9 cellular contexts compared by ENCODE assay signal in genomic region chr5:115815006-115815692, GRCh38. TPM values are rescaled to one million over a fixed set of nuclear protein-coding genes. Genes with fewer than 3 reads are reported as not detected.
DNase-seq lines count a peak whose midpoint lies in the region; TF ChIP-seq lines count a peak whose summit lies in the region.
"Had no signal": no experiment of that assay in that cellular context is flagged by ENCODE, and none has a peak within 500 bp of the region (broad histone marks: within the 10 kb centered on the region; RNA-seq: fewer than 3 reads in every experiment).

No MANE protein-coding gene starts in this region.

- no peak for DNase-seq in activated CD4-positive, alpha-beta T cell treated with anti-CD3 and anti-CD28 coated beads, Interleukin-2, amount 10 ng/mL, durations not matched to agents 24 days and 14 days
- no peak for DNase-seq in activated CD4-positive, alpha-beta T cell treated with anti-CD3 and anti-CD28 coated beads, Interleukin-2, amount 50 U/mL, for 4 hours
- DNase-seq in ascending aorta (ENCODE audit: low spot score in 2 of 2) (no peak), HK-2 (ENCODE audit: unreplicated experiment) (no peak), Caco-2 (no peak), NCI-H146 (lab: John Stamatoyannopoulos, UW) (no peak)
- DNase-seq: NCI-H1092 had no signal

- no TSS peak for BruUV-seq in Caco-2 (replicated peaks; lab: Mats Ljungman, UMichigan)

- peaks cover 0 to 3% of the 10 kb centered on the region in 2 donors for H3K4me1 ChIP-seq in ascending aorta
- H3K4me1 ChIP-seq in liver (ENCODE audit: control insufficient read depth in 4 of 4, insufficient read depth in 4 of 4, low read length in 3 of 4), result peaks cover under 1 to 33% (median 14%) of the 10 kb centered on the region in 4 donors
- peaks cover 0 to 58% (median 39%) of the 10 kb centered on the region in 5 donors for H3K4me1 ChIP-seq in subcutaneous abdominal adipose tissue (ENCODE audit: control insufficient read depth in 5 of 5, insufficient read depth in 5 of 5, low read length in 5 of 5)
- no peaks in the 10 kb centered on the region for H3K4me1 ChIP-seq in Caco-2

- intact Hi-C loops in activated CD4-positive, alpha-beta T cell treated with anti-CD3 and anti-CD28 coated beads, Interleukin-2, amount 10 ng/mL, durations not matched to agents 24 days and 14 days (cut with micrococcal nuclease), result loop anchor here (2.0 to 10.0 kb wide), 3 partner anchors 24 to 760 kb away; partner anchors contain the start of gene SEMA6A
- intact Hi-C loops in ascending aorta (cut with DNase I), result loop anchor here (5.0 kb wide), 2 partner anchors 93 to 128 kb away; no protein-coding TSS in a partner anchor
- intact Hi-C loops in Caco-2 (cut with micrococcal nuclease; ENCODE audit: unreplicated experiment), result no loop called here

- H3K9me3 ChIP-seq in ascending aorta (no peaks in the 10 kb centered on the region), liver (ENCODE audit: control insufficient read depth in 4 of 4, low read length in 3 of 4) (no peaks in the 10 kb centered on the region), subcutaneous abdominal adipose tissue (ENCODE audit: control insufficient read depth in 5 of 5, low read length in 5 of 5) (no peaks in the 10 kb centered on the region), Caco-2 (no peaks in the 10 kb centered on the region)

- CTCF ChIA-PET in Caco-2 (lab: Charles Lee), result no interaction called here

- H3K27me3 ChIP-seq in ascending aorta, result no peaks in the 10 kb centered on the region
- H3K27me3 ChIP-seq in liver (ENCODE audit: control insufficient read depth in 4 of 4, insufficient read depth in 4 of 4, low read length in 3 of 4), result no peaks in the 10 kb centered on the region
- H3K27me3 ChIP-seq in subcutaneous abdominal adipose tissue (ENCODE audit: control insufficient read depth in 5 of 5, insufficient read depth in 4 of 5, low read length in 5 of 5), result peaks cover 0 to 23% (median 5%) of the 10 kb centered on the region in 5 donors
- H3K27me3 ChIP-seq in Caco-2 (replicated peaks; ENCODE audit: control insufficient read depth, insufficient read depth, low read length), result no peaks in the 10 kb centered on the region

- H3K4me3 ChIP-seq in ascending aorta (peak overlapping the region; percentile 56 to 89), liver (ENCODE audit: low read depth in 1 of 3, low read length in 3 of 3) (peak overlapping the region; percentile 70 to 95 (median 78)), subcutaneous abdominal adipose tissue (ENCODE audit: low read depth in 1 of 5, low read length in 5 of 5) (peak overlapping the region; percentile 84 to 100 (median 88)), Caco-2 (ENCODE audit: low read depth, low read length) (no peak overlapping the region)

- H3K27ac Mint-ChIP-seq in activated CD4-positive, alpha-beta T cell treated with anti-CD3 and anti-CD28 coated beads, Interleukin-2, amount 10 ng/mL, durations not matched to agents 24 days and 14 days, result peak overlapping the region; percentile 7
- no peak overlapping the region for H3K27ac Mint-ChIP-seq in Caco-2 (ENCODE audit: unreplicated experiment)

- H3K9ac ChIP-seq in liver (ENCODE audit: low read depth in 1 of 2, low read length in 2 of 2) (peak overlapping the region; percentile 96 to 99), subcutaneous abdominal adipose tissue (ENCODE audit: low read length in 5 of 5) (peak overlapping the region; percentile 31 to 86 (median 70))

- TF ChIP-seq RAD21 in liver (IDR thresholded peaks at IDR 0.05), result no peak

- H3K4me1 Mint-ChIP-seq in activated CD4-positive, alpha-beta T cell treated with anti-CD3 and anti-CD28 coated beads, Interleukin-2, amount 10 ng/mL, durations not matched to agents 24 days and 14 days, result peaks cover 27% of the 10 kb centered on the region
- H3K4me1 Mint-ChIP-seq in Caco-2 (ENCODE audit: low read depth, unreplicated experiment), result no peaks in the 10 kb centered on the region

- H3K36me3 Mint-ChIP-seq in activated CD4-positive, alpha-beta T cell treated with anti-CD3 and anti-CD28 coated beads, Interleukin-2, amount 10 ng/mL, durations not matched to agents 24 days and 14 days (ENCODE audit: low read depth), result no peaks in the 10 kb centered on the region
- no peaks in the 10 kb centered on the region for H3K36me3 Mint-ChIP-seq in Caco-2 (ENCODE audit: insufficient read depth, unreplicated experiment)

- POLR2A ChIA-PET in Caco-2 (lab: Charles Lee), result no interaction called here

- TF ChIP-seq CTCF in ascending aorta (IDR thresholded peaks at IDR 0.05) (no peak), liver (IDR thresholded peaks at IDR 0.05; ENCODE audit: low read depth, low read length, missing input control) (peak; percentile 10), Caco-2 (IDR thresholded peaks at IDR 0.05; ENCODE audit: insufficient read depth in 1 of 2, low read depth in 1 of 2, low read length in 1 of 2, severe bottlenecking in 1 of 2, unreplicated experiment in 1 of 2) (no peak)

- H3K27me3 Mint-ChIP-seq in activated CD4-positive, alpha-beta T cell treated with anti-CD3 and anti-CD28 coated beads, Interleukin-2, amount 10 ng/mL, durations not matched to agents 24 days and 14 days, result peaks cover 76% of the 10 kb centered on the region
- no peaks in the 10 kb centered on the region for H3K27me3 Mint-ChIP-seq in Caco-2 (ENCODE audit: insufficient read depth, unreplicated experiment)

- H3K9me3 Mint-ChIP-seq in activated CD4-positive, alpha-beta T cell treated with anti-CD3 and anti-CD28 coated beads, Interleukin-2, amount 10 ng/mL, durations not matched to agents 24 days and 14 days, result no peaks in the 10 kb centered on the region
- H3K9me3 Mint-ChIP-seq in Caco-2 (ENCODE audit: unreplicated experiment), result no peaks in the 10 kb centered on the region

- H3K27ac ChIP-seq in ascending aorta, result peak overlapping the region; percentile 85 to 88
- peak overlapping the region; percentile 95 to 98 for H3K27ac ChIP-seq in liver (ENCODE audit: low read depth in 1 of 2, low read length in 2 of 2)
- peak overlapping the region; percentile 88 for H3K27ac ChIP-seq in subcutaneous abdominal adipose tissue (ENCODE audit: low read depth, low read length)

- WGBS in liver, result 12% methylated on average over 21 of the region's 21 CpGs

- no peaks in the 10 kb centered on the region for H3K36me3 ChIP-seq in ascending aorta
- peaks cover 2 to 19% (median 8%) of the 10 kb centered on the region in 4 donors for H3K36me3 ChIP-seq in liver (ENCODE audit: control insufficient read depth in 4 of 4, insufficient read depth in 3 of 4, low read depth in 1 of 4, low read length in 3 of 4)
- peaks cover 0 to 21% (median 0%) of the 10 kb centered on the region in 5 donors for H3K36me3 ChIP-seq in subcutaneous abdominal adipose tissue (ENCODE audit: control insufficient read depth in 5 of 5, insufficient read depth in 5 of 5, low read length in 5 of 5)
- no peaks in the 10 kb centered on the region for H3K36me3 ChIP-seq in Caco-2 (ENCODE audit: control insufficient read depth, insufficient read depth, low read length)

- peak overlapping the region; percentile 64 for H3K4me3 Mint-ChIP-seq in activated CD4-positive, alpha-beta T cell treated with anti-CD3 and anti-CD28 coated beads, Interleukin-2, amount 10 ng/mL, durations not matched to agents 24 days and 14 days
- no peak overlapping the region for H3K4me3 Mint-ChIP-seq in Caco-2 (ENCODE audit: unreplicated experiment)

TF ChIP-seq in liver, 16 proteins besides CTCF, POLR2A, EP300 and RAD21 (continues in another document):
- TF ChIP-seq ZBTB33 (IDR thresholded peaks at IDR 0.05) (no peak), FOXA1 (IDR thresholded peaks at IDR 0.05) (no peak), JUND (IDR thresholded peaks at IDR 0.05) (no peak), FOXA2 (IDR thresholded peaks at IDR 0.05) (no peak), YY1 (IDR thresholded peaks at IDR 0.05) (no peak), ATF3 (IDR thresholded peaks at IDR 0.05) (no peak), NR2F2 (IDR thresholded peaks at IDR 0.05) (no peak), SP1 (IDR thresholded peaks at IDR 0.05) (no peak)

RNA-seq across cellular contexts. Expression of gene CDO1, which starts 1.3 kb away (rescaled TPM):
- total RNA-seq in activated CD4-positive, alpha-beta T cell treated with anti-CD3 and anti-CD28 coated beads, Interleukin-2, amount 10 ng/mL, durations not matched to agents 24 days and 14 days, result 0.45 and 0.82 TPM in 2 replicates
- total RNA-seq in ascending aorta (36.0 TPM), liver (100 to 1,000 TPM; 212 to 472 TPM), Caco-2 (2022) (not detected in 2 replicates)
- 100 to 1,000 TPM; 106 to 270 TPM for polyA plus RNA-seq in liver

RNA-seq across cellular contexts. Expression of gene ATG12, which starts 26.2 kb away (rescaled TPM):
- 31.7 and 37.0 TPM in 2 replicates for total RNA-seq in activated CD4-positive, alpha-beta T cell treated with anti-CD3 and anti-CD28 coated beads, Interleukin-2, amount 10 ng/mL, durations not matched to agents 24 days and 14 days
- 30.3 TPM for total RNA-seq in ascending aorta
- 10 to 100 TPM; 14.8 to 43.1 TPM for total RNA-seq in liver
- 10 to 100 TPM; 15.6 to 32.5 TPM for polyA plus RNA-seq in liver
- 46.8 and 47.5 TPM in 2 replicates for total RNA-seq in Caco-2 (2022)

RNA-seq across cellular contexts. Expression of gene AP3S1, which starts 26.6 kb away (rescaled TPM):
- 64.6 and 72.8 TPM in 2 replicates for total RNA-seq in activated CD4-positive, alpha-beta T cell treated with anti-CD3 and anti-CD28 coated beads, Interleukin-2, amount 10 ng/mL, durations not matched to agents 24 days and 14 days
- 140 TPM for total RNA-seq in ascending aorta
- total RNA-seq in liver, result 10 to 100 TPM; 40.4 to 41.5 TPM
- polyA plus RNA-seq in liver, result 10 to 100 TPM; 32.7 to 52.7 TPM
- total RNA-seq in Caco-2 (2022), result 104 and 106 TPM in 2 replicates

Comparison
In these comparisons a context has a peak if more than half of its experiments do, and no peak if none do; other contexts are left out.
1. RNA of gene CDO1, which starts 1.3 kb away (total RNA-seq): 212 to 472 TPM in liver and 36.0 TPM in ascending aorta (single experiment); 0.45 to 0.82 TPM in activated CD4-positive, alpha-beta T cell treated with anti-CD3 and anti-CD28 coated beads, Interleukin-2, amount 10 ng/mL, durations not matched to agents 24 days and 14 days and not detected in Caco-2; every median in the first group is over 10 times any median in the second.
2. Peak in every context shown above with its lines, with median percentiles within 50 percentile points of each other: H3K27ac ChIP-seq.